In genomic region chr2:185628985-185629384, GRCh38 we compare ENCODE assay signal across 11 cellular contexts.
DNase-seq lines count a peak whose midpoint lies in the region; ATAC-seq, FAIRE-seq and TF ChIP-seq lines count a peak whose summit lies in the region.
"Had no signal": no experiment of that assay in that cellular context is flagged by ENCODE, and none has a peak within 500 bp of the region (broad histone marks: within the 10 kb centered on the region; RNA-seq: fewer than 3 reads in every experiment).

No MANE protein-coding gene starts in this region.

- no peaks in the 10 kb centered on the region for H3K27me3 Mint-ChIP-seq in activated naive CD4-positive, alpha-beta T cell treated with anti-CD3 and anti-CD28 coated beads for 36 hours (ENCODE audit: low read depth)
- H3K27me3 Mint-ChIP-seq in activated naive CD4-positive, alpha-beta T cell treated with anti-CD3 and anti-CD28 coated beads, Interleukin-2, amount 10 ng/mL, durations not matched to agents 7 days and 5 days, result no peaks in the 10 kb centered on the region
- H3K27me3 Mint-ChIP-seq in naive thymus-derived CD8-positive, alpha-beta T cell, result no peaks in the 10 kb centered on the region

- no peak overlapping the region for H3K27ac Mint-ChIP-seq in activated naive CD4-positive, alpha-beta T cell treated with anti-CD3 and anti-CD28 coated beads for 36 hours
- no peak overlapping the region for H3K27ac Mint-ChIP-seq in activated naive CD4-positive, alpha-beta T cell treated with anti-CD3 and anti-CD28 coated beads, Interleukin-2, amount 10 ng/mL, durations not matched to agents 7 days and 5 days
- no peak overlapping the region for H3K27ac Mint-ChIP-seq in naive thymus-derived CD8-positive, alpha-beta T cell
- H3K27ac Mint-ChIP-seq: nephron had no signal

- H3K36me3 ChIP-seq in bronchial epithelial cell (ENCODE audit: control insufficient read depth, insufficient read depth, low read length) (no peaks in the 10 kb centered on the region), testis (ENCODE audit: low read depth, missing control alignments) (no peaks in the 10 kb centered on the region)
- H3K36me3 ChIP-seq: BLaER1 treated with 17β-estradiol and CSF1 and Interleukin-3, amounts not matched to agents 10 nM and 100 nM had no signal

- H3K9me3 ChIP-seq in testis, result no peaks in the 10 kb centered on the region

- intact Hi-C loops in activated naive CD4-positive, alpha-beta T cell treated with anti-CD3 and anti-CD28 coated beads for 36 hours (cut with micrococcal nuclease), result loop anchor here (10.0 kb wide), 1 partner anchor 626 kb away; no protein-coding TSS in a partner anchor
- intact Hi-C loops in testis (cut with DNase I; ENCODE audit: low total_unique reads), result no loop called here

- no peak for TF ChIP-seq POLR2A in testis (IDR thresholded peaks at IDR 0.05)

- WGBS in testis, 2 donors, result 20 to 32% methylated on average over 5 of the region's 5 CpGs

- H3K36me3 Mint-ChIP-seq in activated naive CD4-positive, alpha-beta T cell treated with anti-CD3 and anti-CD28 coated beads for 36 hours (ENCODE audit: low read depth), result no peaks in the 10 kb centered on the region
- no peaks in the 10 kb centered on the region for H3K36me3 Mint-ChIP-seq in activated naive CD4-positive, alpha-beta T cell treated with anti-CD3 and anti-CD28 coated beads, Interleukin-2, amount 10 ng/mL, durations not matched to agents 7 days and 5 days
- no peaks in the 10 kb centered on the region for H3K36me3 Mint-ChIP-seq in naive thymus-derived CD8-positive, alpha-beta T cell

- H3K27me3 ChIP-seq in bronchial epithelial cell (ENCODE audit: control insufficient read depth, insufficient read depth, low read length) (no peaks in the 10 kb centered on the region), testis (no peaks in the 10 kb centered on the region)
- H3K27me3 ChIP-seq: BLaER1 treated with 17β-estradiol and CSF1 and Interleukin-3, amounts not matched to agents 10 nM and 100 nM had no signal

- TF ChIP-seq CTCF in bronchial epithelial cell (IDR thresholded peaks at IDR 0.05; ENCODE audit: insufficient read depth, low read length, severe bottlenecking), result peak; percentile 40
- peak in 2 of 3 experiments; percentile 10 to 40 for TF ChIP-seq CTCF in testis (IDR thresholded peaks at IDR 0.05)

- POLR2A ChIA-PET in naive thymus-derived CD8-positive, alpha-beta T cell (lab: Charles Lee), result no interaction called here

- CTCF ChIA-PET in activated naive CD4-positive, alpha-beta T cell treated with anti-CD3 and anti-CD28 coated beads for 36 hours (lab: Charles Lee), result interaction anchor here (0.7 kb wide), 1 partner anchor 597 kb away, joined by 3 read pairs; no protein-coding TSS in a partner anchor
- CTCF ChIA-PET in activated naive CD4-positive, alpha-beta T cell treated with anti-CD3 and anti-CD28 coated beads, Interleukin-2, amount 10 ng/mL, durations not matched to agents 7 days and 5 days (lab: Charles Lee), result no interaction called here

- H3K4me3 ChIP-seq in bronchial epithelial cell (ENCODE audit: low read depth, low read length), result no peak overlapping the region
- no peak overlapping the region for H3K4me3 ChIP-seq in testis
- H3K4me3 ChIP-seq: BLaER1 treated with 17β-estradiol and CSF1 and Interleukin-3, amounts not matched to agents 10 nM and 100 nM had no signal

- H3K4me1 ChIP-seq in testis, result no peaks in the 10 kb centered on the region
- H3K4me1 ChIP-seq: BLaER1 treated with 17β-estradiol and CSF1 and Interleukin-3, amounts not matched to agents 10 nM and 100 nM had no signal

- FAIRE-seq in bronchial epithelial cell (lab: Jason Lieb, UNC), result no peak

- ATAC-seq in HG03442 (IDR thresholded peaks at IDR 0.05; ENCODE audit: unreplicated experiment) (peak; percentile 68), GM21381 (IDR thresholded peaks at IDR 0.05; ENCODE audit: unreplicated experiment) (no peak), GM21717 (IDR thresholded peaks at IDR 0.05; ENCODE audit: unreplicated experiment) (no peak)
- no peak for ATAC-seq in naive thymus-derived CD8-positive, alpha-beta T cell

- no peak overlapping the region for H3K27ac ChIP-seq in testis
- H3K27ac ChIP-seq: BLaER1 treated with 17β-estradiol and CSF1 and Interleukin-3, amounts not matched to agents 10 nM and 100 nM had no signal

- peak; percentile 8 for DNase-seq in activated naive CD4-positive, alpha-beta T cell treated with anti-CD3 and anti-CD28 coated beads for 36 hours
- DNase-seq in activated naive CD4-positive, alpha-beta T cell treated with anti-CD3 and anti-CD28 coated beads, Interleukin-2, amount 10 ng/mL, durations not matched to agents 7 days and 5 days, result no peak
- peak; percentile 4 for DNase-seq in bronchial epithelial cell (ENCODE audit: low read depth)
- peak; percentile 68 for DNase-seq in testis
- no peak for DNase-seq in naive thymus-derived CD8-positive, alpha-beta T cell
- DNase-seq: activated gamma-delta T cell treated with Interleukin-2 at 50 U/mL for 16 hours had no signal

- H3K4me3 Mint-ChIP-seq in activated naive CD4-positive, alpha-beta T cell treated with anti-CD3 and anti-CD28 coated beads for 36 hours, result no peak overlapping the region
- no peak overlapping the region for H3K4me3 Mint-ChIP-seq in activated naive CD4-positive, alpha-beta T cell treated with anti-CD3 and anti-CD28 coated beads, Interleukin-2, amount 10 ng/mL, durations not matched to agents 7 days and 5 days
- no peak overlapping the region for H3K4me3 Mint-ChIP-seq in naive thymus-derived CD8-positive, alpha-beta T cell
- H3K4me3 Mint-ChIP-seq: nephron had no signal

- H3K9me3 Mint-ChIP-seq in activated naive CD4-positive, alpha-beta T cell treated with anti-CD3 and anti-CD28 coated beads for 36 hours, result no peaks in the 10 kb centered on the region
- no peaks in the 10 kb centered on the region for H3K9me3 Mint-ChIP-seq in activated naive CD4-positive, alpha-beta T cell treated with anti-CD3 and anti-CD28 coated beads, Interleukin-2, amount 10 ng/mL, durations not matched to agents 7 days and 5 days
- H3K9me3 Mint-ChIP-seq in naive thymus-derived CD8-positive, alpha-beta T cell, result peaks cover 0 to 7% (median 0%) of the 10 kb centered on the region in 9 donors

- H3K4me1 Mint-ChIP-seq in activated naive CD4-positive, alpha-beta T cell treated with anti-CD3 and anti-CD28 coated beads for 36 hours (ENCODE audit: low read depth), result no peaks in the 10 kb centered on the region
- H3K4me1 Mint-ChIP-seq in activated naive CD4-positive, alpha-beta T cell treated with anti-CD3 and anti-CD28 coated beads, Interleukin-2, amount 10 ng/mL, durations not matched to agents 7 days and 5 days, result no peaks in the 10 kb centered on the region
- H3K4me1 Mint-ChIP-seq in naive thymus-derived CD8-positive, alpha-beta T cell, result no peaks in the 10 kb centered on the region
- H3K4me1 Mint-ChIP-seq: nephron had no signal

Comparison
In these comparisons a context has a peak if more than half of its experiments do, and no peak if none do; other contexts are left out.
1. DNase-seq: peak in activated naive CD4-positive, alpha-beta T cell treated with anti-CD3 and anti-CD28 coated beads for 36 hours (single experiment), bronchial epithelial cell (single experiment) and testis (single experiment); none in activated naive CD4-positive, alpha-beta T cell treated with anti-CD3 and anti-CD28 coated beads, Interleukin-2, amount 10 ng/mL, durations not matched to agents 7 days and 5 days (single experiment) and naive thymus-derived CD8-positive, alpha-beta T cell (0 of 10).